In the genomic region with DNA sequence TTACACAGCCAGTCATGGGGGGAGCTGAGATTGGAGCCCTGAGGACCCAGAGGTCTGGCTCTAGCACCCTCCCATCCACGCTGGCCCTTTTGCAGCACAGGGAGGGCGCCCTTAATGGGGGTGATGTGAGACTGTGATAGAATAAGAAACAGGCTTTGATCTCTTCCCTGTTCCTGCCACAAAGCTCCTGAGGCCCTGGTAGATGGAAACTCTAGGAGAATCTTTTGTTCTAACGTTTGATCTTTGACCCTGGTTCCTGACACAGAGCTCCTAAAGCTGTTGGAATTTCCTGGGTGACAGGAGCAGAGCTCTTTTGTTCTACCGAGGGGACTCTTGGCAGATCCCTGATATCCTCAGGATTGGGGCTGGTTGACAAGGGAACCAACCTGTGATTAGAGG, we compare ENCODE assay signal across 29 cellular contexts. TPM values are rescaled to one million over a fixed set of nuclear protein-coding genes. Genes with fewer than 3 reads are reported as not detected.
"Had no signal": no experiment of that assay in that cellular context is flagged by ENCODE, and none has a peak within 500 bp of the region (broad histone marks: within the 10 kb centered on the region; RNA-seq: fewer than 3 reads in every experiment).

No MANE protein-coding gene starts in this region.

- H3K27ac ChIP-seq: ascending aorta, body of pancreas, SJSA1 had no signal

- H3K4me3 ChIP-seq: ascending aorta, body of pancreas, K562, SJSA1 had no signal

- H3K9me3 Mint-ChIP-seq: activated naive CD4-positive, alpha-beta T cell treated with anti-CD3 and anti-CD28 coated beads, Interleukin-2, amount 50 U/mL, for 72 hours; activated naive CD8-positive, alpha-beta T cell treated with anti-CD3 and anti-CD28 coated beads, Interleukin-2, amount 50 U/mL, for 24 hours; activated T-cell treated with anti-CD3 and anti-CD28 coated beads, Interleukin-2, amount 50 U/mL, for 24 hours; activated T-helper 1 cell treated with anti-CD3 and anti-CD28 coated beads, Interleukin-12 subunit alpha, Interleukin-12 subunit beta, Interleukin-2, Interleukin-4 antibody, amounts not matched to agents 30 ng/mL and 10 ng/mL and 1 ng/mL, durations not matched to agents 14 hours and 24 hours and 36 hours; T-helper 1 cell treated with Interleukin-12 subunit alpha and Interleukin-12 subunit beta and Interleukin-4 antibody, amounts not matched to agents 30 μg/mL and 1 μg/mL, for 36 hours had no signal

- H3K4me1 Mint-ChIP-seq: activated naive CD8-positive, alpha-beta T cell treated with anti-CD3 and anti-CD28 coated beads, Interleukin-2, amount 50 U/mL, for 24 hours had no signal

- H3K4me3 Mint-ChIP-seq: activated CD8-positive, alpha-beta memory T cell treated with anti-CD3 and anti-CD28 coated beads, Interleukin-2, amount 10 ng/mL, durations not matched to agents 7 days and 5 days; activated CD8-positive, alpha-beta T cell treated with anti-CD3 and anti-CD28 coated beads, Interleukin-2, amount 10 ng/mL, durations not matched to agents 7 days and 5 days; activated naive CD8-positive, alpha-beta T cell treated with anti-CD3 and anti-CD28 coated beads, Interleukin-2, amount 50 U/mL, for 24 hours; activated T-cell treated with anti-CD3 and anti-CD28 coated beads, Interleukin-2, amount 50 U/mL, for 24 hours; activated T-helper 1 cell treated with anti-CD3 and anti-CD28 coated beads, Interleukin-12 subunit alpha, Interleukin-12 subunit beta, Interleukin-2, Interleukin-4 antibody, amounts not matched to agents 30 ng/mL and 10 ng/mL and 1 ng/mL, durations not matched to agents 14 hours and 24 hours and 36 hours; T-helper 1 cell treated with Interleukin-12 subunit alpha and Interleukin-12 subunit beta and Interleukin-4 antibody, amounts not matched to agents 30 μg/mL and 1 μg/mL, for 36 hours had no signal

- H3K27ac Mint-ChIP-seq: activated CD8-positive, alpha-beta memory T cell treated with anti-CD3 and anti-CD28 coated beads, Interleukin-2, amount 10 ng/mL, durations not matched to agents 7 days and 5 days; activated CD8-positive, alpha-beta T cell treated with anti-CD3 and anti-CD28 coated beads, Interleukin-2, amount 10 ng/mL, durations not matched to agents 7 days and 5 days; activated naive CD4-positive, alpha-beta T cell treated with anti-CD3 and anti-CD28 coated beads, Interleukin-2, amount 50 U/mL, for 72 hours; activated naive CD8-positive, alpha-beta T cell treated with anti-CD3 and anti-CD28 coated beads, Interleukin-2, amount 50 U/mL, for 24 hours; activated T-cell treated with anti-CD3 and anti-CD28 coated beads, Interleukin-2, amount 50 U/mL, for 24 hours; activated T-helper 1 cell treated with anti-CD3 and anti-CD28 coated beads, Interleukin-12 subunit alpha, Interleukin-12 subunit beta, Interleukin-2, Interleukin-4 antibody, amounts not matched to agents 30 ng/mL and 10 ng/mL and 1 ng/mL, durations not matched to agents 14 hours and 24 hours and 36 hours; T-helper 1 cell treated with Interleukin-12 subunit alpha and Interleukin-12 subunit beta and Interleukin-4 antibody, amounts not matched to agents 30 μg/mL and 1 μg/mL, for 36 hours had no signal

- H3K4me1 ChIP-seq: ascending aorta had no signal

- H3K9me3 ChIP-seq: ascending aorta, body of pancreas, SJSA1 had no signal

- H3K36me3 ChIP-seq: ascending aorta, SJSA1 had no signal

- H3K36me3 Mint-ChIP-seq: activated CD8-positive, alpha-beta memory T cell treated with anti-CD3 and anti-CD28 coated beads, Interleukin-2, amount 10 ng/mL, durations not matched to agents 7 days and 5 days; activated naive CD4-positive, alpha-beta T cell treated with anti-CD3 and anti-CD28 coated beads, Interleukin-2, amount 50 U/mL, for 72 hours had no signal

- DNase-seq: activated CD4-positive, alpha-beta T cell treated with anti-CD3 and anti-CD28 coated beads for 4 hours; activated CD4-positive, alpha-beta T cell treated with anti-CD3 and anti-CD28 coated beads, Interleukin-2, amount 50 U/mL, for 4 hours; activated effector memory CD4-positive, alpha-beta T cell treated with Interleukin-2 at 50 U/mL for 16 hours; activated naive CD4-positive, alpha-beta T cell treated with Interleukin-2 at 50 U/mL for 16 hours; activated naive CD8-positive, alpha-beta T cell treated with anti-CD3 and anti-CD28 coated beads, Interleukin-2, amount 50 U/mL, for 24 hours; activated T-cell treated with anti-CD3 and anti-CD28 coated beads, Interleukin-2, amount 50 U/mL, for 24 hours; amniotic stem cell; body of pancreas; central memory CD4-positive, alpha-beta T cell; Karpas-422; NCI-H1048; NCI-H1930; NCI-H2171; NCI-H2227 treated with DMSO at 0.1 percent for 48 hours; NCI-H526; NK-92 treated with Interleukin-12 subunit alpha and Interleukin-12 subunit beta, amount 100 ng/mL, for 24 hours; PC-3; SHP77; SW 1271 had no signal

- H3K27me3 ChIP-seq: body of pancreas had no signal

RNA-seq across cellular contexts. Expression of a gene that starts 1.2 kb away (rescaled TPM):
- total RNA-seq: activated CD8-positive, alpha-beta memory T cell treated with anti-CD3 and anti-CD28 coated beads, Interleukin-2, amount 10 ng/mL, durations not matched to agents 7 days and 5 days; activated naive CD4-positive, alpha-beta T cell treated with anti-CD3 and anti-CD28 coated beads, Interleukin-2, amount 50 U/mL, for 72 hours; activated T-helper 1 cell treated with anti-CD3 and anti-CD28 coated beads, Interleukin-12 subunit alpha, Interleukin-12 subunit beta, Interleukin-2, Interleukin-4 antibody, amounts not matched to agents 30 ng/mL and 10 ng/mL and 1 ng/mL, durations not matched to agents 14 hours and 24 hours and 36 hours; ascending aorta; body of pancreas; bronchial epithelial cell; K562; NCI-H460; PC-3; SJSA1 had no signal
- polyA plus RNA-seq: K562 had no signal

RNA-seq across cellular contexts. Expression of a gene that starts 5.2 kb away (rescaled TPM):
- total RNA-seq: activated CD8-positive, alpha-beta memory T cell treated with anti-CD3 and anti-CD28 coated beads, Interleukin-2, amount 10 ng/mL, durations not matched to agents 7 days and 5 days; activated CD8-positive, alpha-beta T cell treated with anti-CD3 and anti-CD28 coated beads, Interleukin-2, amount 10 ng/mL, durations not matched to agents 7 days and 5 days; activated naive CD4-positive, alpha-beta T cell treated with anti-CD3 and anti-CD28 coated beads, Interleukin-2, amount 50 U/mL, for 72 hours; activated T-helper 1 cell treated with anti-CD3 and anti-CD28 coated beads, Interleukin-12 subunit alpha, Interleukin-12 subunit beta, Interleukin-2, Interleukin-4 antibody, amounts not matched to agents 30 ng/mL and 10 ng/mL and 1 ng/mL, durations not matched to agents 14 hours and 24 hours and 36 hours; ascending aorta; bronchial epithelial cell; K562; NCI-H460; PC-3; SJSA1 had no signal
- polyA plus RNA-seq: K562 had no signal

RNA-seq across cellular contexts. Expression of a gene that starts 40.0 kb away (rescaled TPM):
- total RNA-seq: activated CD8-positive, alpha-beta memory T cell treated with anti-CD3 and anti-CD28 coated beads, Interleukin-2, amount 10 ng/mL, durations not matched to agents 7 days and 5 days; activated CD8-positive, alpha-beta T cell treated with anti-CD3 and anti-CD28 coated beads, Interleukin-2, amount 10 ng/mL, durations not matched to agents 7 days and 5 days; activated naive CD4-positive, alpha-beta T cell treated with anti-CD3 and anti-CD28 coated beads, Interleukin-2, amount 50 U/mL, for 72 hours; activated T-helper 1 cell treated with anti-CD3 and anti-CD28 coated beads, Interleukin-12 subunit alpha, Interleukin-12 subunit beta, Interleukin-2, Interleukin-4 antibody, amounts not matched to agents 30 ng/mL and 10 ng/mL and 1 ng/mL, durations not matched to agents 14 hours and 24 hours and 36 hours; ascending aorta; body of pancreas; bronchial epithelial cell; K562; NCI-H460; PC-3; SJSA1 had no signal
- polyA plus RNA-seq: K562 had no signal
